In genomic region chr14:103669370-103669769, GRCh38 we compare ENCODE assay signal across 29 cellular contexts.
"Had no signal": no experiment of that assay in that cellular context is flagged by ENCODE, and none has a peak within 500 bp of the region (broad histone marks: within the 10 kb centered on the region; RNA-seq: fewer than 3 reads in every experiment).

No MANE protein-coding gene starts in this region.

- H3K27ac Mint-ChIP-seq: dendritic cell treated with granulocyte-macrophage colony-stimulating factor and Interleukin-4, amounts not matched to agents 40 ng/mL and 50 ng/mL, for 4 days; effector memory CD8-positive, alpha-beta T cell; endodermal cell had no signal

- H3K4me1 ChIP-seq: colonic mucosa, gastrocnemius medialis had no signal

- H3K27me3 Mint-ChIP-seq: dendritic cell treated with granulocyte-macrophage colony-stimulating factor and Interleukin-4, amounts not matched to agents 40 ng/mL and 50 ng/mL, for 4 days; effector memory CD8-positive, alpha-beta T cell had no signal

- H3K27ac ChIP-seq: colonic mucosa, coronary artery, dorsolateral prefrontal cortex, epithelial cell of prostate, esophagus muscularis mucosa, esophagus squamous epithelium, foreskin keratinocyte, gastrocnemius medialis, gastroesophageal sphincter, heart left ventricle, heart right ventricle had no signal

- DNase-seq: colonic mucosa; cortex of kidney; dermis blood vessel endothelial cell; dorsolateral prefrontal cortex; effector CD4-positive, alpha-beta T cell; effector CD8-positive, alpha-beta T cell; effector memory CD4-positive, alpha-beta T cell; effector memory CD8-positive, alpha-beta T cell; endodermal cell; erythroblast; esophagus squamous epithelium; foreskin fibroblast; foreskin keratinocyte; foreskin melanocyte; gastrocnemius medialis; glutamatergic neuron; head of caudate nucleus; heart left ventricle; heart right ventricle had no signal

- H3K9me3 ChIP-seq: colonic mucosa, esophagus muscularis mucosa, esophagus squamous epithelium, gastrocnemius medialis, gastroesophageal sphincter, heart left ventricle, heart right ventricle had no signal

- FAIRE-seq: colon, endometrium, endothelial cell of umbilical vein, frontal cortex had no signal

- ATAC-seq: effector memory CD8-positive, alpha-beta T cell; esophagus mucosa; foreskin keratinocyte; gastrocnemius medialis; gastroesophageal sphincter; heart left ventricle; heart right ventricle had no signal

- H3K4me3 ChIP-seq: colonic mucosa, coronary artery, dorsolateral prefrontal cortex, esophagus muscularis mucosa, esophagus squamous epithelium, gastrocnemius medialis, gastroesophageal sphincter, heart left ventricle, heart right ventricle had no signal

- H3K9me3 Mint-ChIP-seq: dendritic cell treated with granulocyte-macrophage colony-stimulating factor and Interleukin-4, amounts not matched to agents 40 ng/mL and 50 ng/mL, for 4 days; effector memory CD8-positive, alpha-beta T cell; endodermal cell had no signal

- H3K4me1 Mint-ChIP-seq: endodermal cell had no signal

- H3K4me3 Mint-ChIP-seq: dendritic cell treated with granulocyte-macrophage colony-stimulating factor and Interleukin-4, amounts not matched to agents 40 ng/mL and 50 ng/mL, for 4 days; effector memory CD8-positive, alpha-beta T cell; endodermal cell had no signal
